In the genomic region with DNA sequence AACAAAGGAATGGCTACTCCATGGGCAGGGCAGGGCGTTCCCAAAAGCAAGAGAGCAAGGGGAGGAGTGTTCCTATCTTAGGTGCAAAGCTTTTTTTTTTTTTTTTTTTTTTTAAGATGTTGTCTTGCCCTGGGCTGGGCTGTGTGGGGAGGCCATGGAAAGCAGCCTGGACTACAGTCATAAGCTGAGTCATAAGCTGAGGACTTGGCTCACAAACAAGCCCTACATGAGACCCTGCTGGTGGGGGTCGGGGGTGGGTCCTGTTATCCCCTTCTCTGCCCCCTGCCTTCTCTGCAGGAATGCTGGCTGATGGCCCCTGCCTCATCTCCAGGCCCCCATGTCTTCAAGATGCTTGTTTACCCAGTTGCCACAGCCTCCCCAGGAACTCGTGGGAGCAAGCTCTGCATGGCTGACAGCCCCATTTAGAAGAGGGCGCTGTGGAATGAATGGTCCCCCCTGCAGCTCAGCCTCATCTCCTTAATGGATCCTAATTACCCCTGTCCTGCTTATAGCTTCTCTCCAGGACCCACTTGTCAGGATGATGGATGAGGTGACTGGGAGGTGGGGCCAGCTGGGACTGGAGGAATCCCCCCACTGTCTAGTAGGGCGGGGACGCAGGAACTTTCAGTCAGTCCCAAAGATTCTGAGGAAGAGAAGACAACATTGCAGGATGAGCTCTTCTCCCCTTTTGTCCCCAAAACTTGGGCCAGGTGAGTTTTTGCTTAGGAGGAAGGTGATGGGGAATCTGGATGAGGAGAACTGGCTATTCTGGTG, we compare ENCODE assay signal across 10 cellular contexts.
DNase-seq lines count a peak whose midpoint lies in the region; ATAC-seq, FAIRE-seq and TF ChIP-seq lines count a peak whose summit lies in the region.
"Had no signal": no experiment of that assay in that cellular context is flagged by ENCODE, and none has a peak within 500 bp of the region (broad histone marks: within the 10 kb centered on the region; RNA-seq: fewer than 3 reads in every experiment).

No MANE protein-coding gene starts in this region.

- ATAC-seq in GM21717 (IDR thresholded peaks at IDR 0.05; ENCODE audit: unreplicated experiment) (no peak), heart right ventricle (no peak)
- ATAC-seq: GM12878 had no signal

- H3K4me3 ChIP-seq in MG63 (no peak overlapping the region), bronchial epithelial cell (ENCODE audit: low read depth, low read length) (no peak overlapping the region), mesodermal cell (ENCODE audit: extremely low read depth, insufficient read depth, low read length, poor library complexity, severe bottlenecking) (no peak overlapping the region), heart right ventricle (no peak overlapping the region)
- H3K4me3 ChIP-seq: GM12878 had no signal

- peak overlapping the region; percentile 78 for H3K27ac ChIP-seq in mesodermal cell (ENCODE audit: low read depth, low read length, severe bottlenecking)
- no peak overlapping the region for H3K27ac ChIP-seq in heart right ventricle

- FAIRE-seq in bronchial epithelial cell (lab: Jason Lieb, UNC): no peak
- FAIRE-seq: GM12878 had no signal

- no peaks in the 10 kb centered on the region for H3K9me3 ChIP-seq in MG63
- H3K9me3 ChIP-seq in mesodermal cell (ENCODE audit: control insufficient read depth, low read length): no peaks in the 10 kb centered on the region
- no peaks in the 10 kb centered on the region for H3K9me3 ChIP-seq in heart right ventricle

- H3K36me3 ChIP-seq in MG63 (no peaks in the 10 kb centered on the region), bronchial epithelial cell (ENCODE audit: control insufficient read depth, insufficient read depth, low read length) (no peaks in the 10 kb centered on the region), mesodermal cell (ENCODE audit: control insufficient read depth, insufficient read depth, low read length) (no peaks in the 10 kb centered on the region), heart right ventricle (no peaks in the 10 kb centered on the region)

- no peak for TF ChIP-seq CTCF in bronchial epithelial cell (IDR thresholded peaks at IDR 0.05; ENCODE audit: insufficient read depth, low read length, severe bottlenecking)
- TF ChIP-seq CTCF in heart right ventricle (IDR thresholded peaks at IDR 0.05): no peak

- 23 to 34% methylated on average over 5 of the region's 6 CpGs for WGBS in mesodermal cell (ENCODE audit: insufficient coverage in 2 of 2), 2 experiments
- 33 to 39% methylated on average over 6 of the region's 6 CpGs for WGBS in heart right ventricle, 2 donors

- intact Hi-C loops in posterior vena cava (cut with DNase I): no loop called here
- intact Hi-C loops in heart right ventricle (cut with DNase I): no loop called here

- DNase-seq in DMS79 (lab: John Stamatoyannopoulos, UW) (peak; percentile 80), MG63 (peak; percentile 72), bronchial epithelial cell (ENCODE audit: low read depth) (peak; percentile 50), NCI-H526 (lab: John Stamatoyannopoulos, UW) (no peak), posterior vena cava (ENCODE audit: low spot score) (no peak), heart right ventricle (no peak)
- DNase-seq: cortex of kidney had no signal

- H3K27me3 ChIP-seq in MG63 (no peaks in the 10 kb centered on the region), bronchial epithelial cell (ENCODE audit: control insufficient read depth, insufficient read depth, low read length) (no peaks in the 10 kb centered on the region), heart right ventricle (peaks cover 0 to 22% (median 14%) of the 10 kb centered on the region in 7 donors)

- H3K4me1 ChIP-seq in mesodermal cell (ENCODE audit: control insufficient read depth, insufficient read depth, low read length, poor library complexity, severe bottlenecking): peaks cover 18% of the 10 kb centered on the region
- no peaks in the 10 kb centered on the region for H3K4me1 ChIP-seq in heart right ventricle

Comparison
In these comparisons a context has a peak if more than half of its experiments do, and no peak if none do; other contexts are left out.
1. DNase-seq: peak in DMS79 (single experiment), MG63 (single experiment) and bronchial epithelial cell (single experiment); none in NCI-H526 (0 of 2), posterior vena cava (single experiment) and heart right ventricle (0 of 2).